Comparison of ENCODE assay signal across 16 cellular contexts in the genomic region with DNA sequence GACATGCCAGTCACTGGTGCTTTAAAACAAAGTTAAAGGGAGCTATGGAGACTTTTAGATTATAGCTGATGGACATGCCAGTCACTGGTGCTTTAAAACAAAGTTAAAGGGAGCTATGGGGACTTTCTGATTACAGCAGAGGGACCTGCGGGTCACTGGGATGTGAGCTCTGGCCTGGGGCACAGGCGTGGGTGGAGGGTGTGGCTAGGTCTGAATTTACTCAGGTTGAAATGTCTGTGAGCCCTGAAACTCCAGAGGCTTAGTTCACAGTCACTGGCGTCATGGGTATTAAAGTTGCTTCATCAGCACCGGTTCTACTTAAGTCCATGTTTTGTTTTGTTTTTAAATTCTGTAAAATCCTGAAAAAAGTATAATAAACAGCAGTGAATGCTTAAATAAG. TPM values are rescaled to one million over a fixed set of nuclear protein-coding genes. Genes with fewer than 3 reads are reported as not detected.
A peak's percentile ranks its signal among the peaks of the same experiment; 100 is the strongest.
DNase-seq lines count a peak whose midpoint lies in the region; ATAC-seq, FAIRE-seq and TF ChIP-seq lines count a peak whose summit lies in the region.
"Had no signal": no experiment of that assay in that cellular context is flagged by ENCODE, and none has a peak within 500 bp of the region (broad histone marks: within the 10 kb centered on the region; RNA-seq: fewer than 3 reads in every experiment).

No MANE protein-coding gene starts in this region.

- ATAC-seq in GM19328 (IDR thresholded peaks at IDR 0.05; ENCODE audit: unreplicated experiment) (peak; percentile 59), HG02642 (IDR thresholded peaks at IDR 0.05; ENCODE audit: poor library complexity, unreplicated experiment) (peak; percentile 85), HG03432 (IDR thresholded peaks at IDR 0.05; ENCODE audit: unreplicated experiment) (peak; percentile 88)
- ATAC-seq: heart left ventricle had no signal

- no CpG with 5 or more reads among the region's 4 CpGs for WGBS in mesendoderm (ENCODE audit: extremely low coverage, insufficient coverage, low lambda C conversion rate)

- no peak overlapping the region for H3K56ac ChIP-seq in mesendoderm (ENCODE audit: low read length)

- no peak overlapping the region for H3K4me2 ChIP-seq in mesendoderm (ENCODE audit: low read length)

- H3K36me3 ChIP-seq in mesendoderm (ENCODE audit: control insufficient read depth, insufficient read depth, low read length) = no peaks in the 10 kb centered on the region
- H3K36me3 ChIP-seq: heart left ventricle, transverse colon had no signal

- H3K27me3 ChIP-seq in mesendoderm (ENCODE audit: insufficient read depth, low read length, poor library complexity) = no peaks in the 10 kb centered on the region

- no peak overlapping the region for H2BK5ac ChIP-seq in mesendoderm (ENCODE audit: low read length)

- no peak overlapping the region for H2AK5ac ChIP-seq in mesendoderm (ENCODE audit: low read length)

- no peak overlapping the region for H2BK120ac ChIP-seq in mesendoderm (ENCODE audit: low read depth, low read length)

- no peak overlapping the region for H2BK15ac ChIP-seq in mesendoderm (replicated peaks; ENCODE audit: low read depth)

- H3K27ac ChIP-seq in mesendoderm (ENCODE audit: low read depth, low read length) = no peak overlapping the region
- H3K27ac ChIP-seq: heart left ventricle, transverse colon had no signal

- no peak overlapping the region for H3K23ac ChIP-seq in mesendoderm (ENCODE audit: low read length)

- DNase-seq in GM12865 (ENCODE audit: low read depth) (peak; percentile 66), activated T-cell treated with anti-CD3 and anti-CD28 coated beads for 4 hours (no peak), Ammon's horn (ENCODE audit: low spot score) (no peak), urothelium cell line (ENCODE audit: low spot score) (no peak), mesendoderm (no peak)
- DNase-seq: amniotic stem cell; effector memory CD4-positive, alpha-beta T cell; H7; heart left ventricle; NCI-H82; retina; SW 1271; transverse colon had no signal

- H3K9ac ChIP-seq in mesendoderm (ENCODE audit: low read length) = no peak overlapping the region

- FAIRE-seq in urothelium cell line (lab: Jason Lieb, UNC) = no peak

- no peak overlapping the region for H3K4ac ChIP-seq in mesendoderm (ENCODE audit: low read depth, low read length)

- no peak overlapping the region for H3K18ac ChIP-seq in mesendoderm (ENCODE audit: low read length)

- no peaks in the 10 kb centered on the region for H3K4me1 ChIP-seq in mesendoderm (ENCODE audit: control insufficient read depth, low read depth, low read length)
- H3K4me1 ChIP-seq: heart left ventricle, transverse colon had no signal

- H4K5ac ChIP-seq in mesendoderm (ENCODE audit: low read length) = no peak overlapping the region

- no peak overlapping the region for H3K4me3 ChIP-seq in GM12865 (ENCODE audit: low read depth, low read length)
- no peak overlapping the region for H3K4me3 ChIP-seq in mesendoderm (ENCODE audit: low read length)
- H3K4me3 ChIP-seq: heart left ventricle, transverse colon had no signal

- no peaks in the 10 kb centered on the region for H3K79me1 ChIP-seq in mesendoderm (ENCODE audit: low read length)

- H4K8ac ChIP-seq in mesendoderm (ENCODE audit: low read depth, low read length) = no peak overlapping the region

- no peak for TF ChIP-seq CTCF in GM12865 (IDR thresholded peaks at IDR 0.05; ENCODE audit: insufficient read depth, low read depth, low read length, missing control alignments)

- H3K79me2 ChIP-seq in mesendoderm (ENCODE audit: control insufficient read depth, insufficient read depth, low read length) = no peaks in the 10 kb centered on the region

RNA-seq across cellular contexts. Expression of a gene that starts 49.0 kb away (rescaled TPM):
- 29.1 TPM for polyA plus RNA-seq in mesendoderm (2013, experiment 1 of 2)
- 29.8 TPM for polyA plus RNA-seq in mesendoderm (2013, experiment 2 of 2)
